In genomic region chr7:107070710-107071109, GRCh38 we compare ENCODE assay signal across 20 cellular contexts.
"Had no signal": no experiment of that assay in that cellular context is flagged by ENCODE, and none has a peak within 500 bp of the region (broad histone marks: within the 10 kb centered on the region; RNA-seq: fewer than 3 reads in every experiment).

No MANE protein-coding gene starts in this region.

- H3K27me3 ChIP-seq: heart right ventricle, right lobe of liver, transverse colon had no signal

- H3K4me3 ChIP-seq: heart right ventricle, psoas muscle, right lobe of liver, thoracic aorta, transverse colon had no signal

- ATAC-seq: esophagus mucosa; heart right ventricle; naive thymus-derived CD4-positive, alpha-beta T cell; psoas muscle; right lobe of liver; stimulated activated naive B cell treated with anti-CD40 and anti-IgM and Interleukin-4, amounts not matched to agents 10 μg/mL and 1 μg/mL and 100 μg/mL, for 72 hours; stimulated activated naive CD8-positive, alpha-beta T cell treated with anti-CD3 and anti-CD28 coated beads, Interleukin-15, amount 100 ng/mL, for 72 hours had no signal

- H3K4me1 Mint-ChIP-seq: stimulated activated naive B cell treated with anti-CD40 and anti-IgM and Interleukin-4, amounts not matched to agents 10 μg/mL and 1 μg/mL and 100 μg/mL, for 72 hours; stimulated activated naive CD8-positive, alpha-beta T cell treated with anti-CD3 and anti-CD28 coated beads, Interleukin-15, amount 100 ng/mL, for 72 hours had no signal

- H3K4me1 ChIP-seq: psoas muscle, right lobe of liver had no signal

- H3K9me3 Mint-ChIP-seq: naive thymus-derived CD4-positive, alpha-beta T cell; nephron progenitor cell; stimulated activated naive B cell treated with anti-CD40 and anti-IgM and Interleukin-4, amounts not matched to agents 10 μg/mL and 1 μg/mL and 100 μg/mL, for 72 hours; stimulated activated naive CD8-positive, alpha-beta T cell treated with anti-CD3 and anti-CD28 coated beads, Interleukin-15, amount 100 ng/mL, for 72 hours had no signal

- H3K36me3 ChIP-seq: heart right ventricle, right lobe of liver, thoracic aorta, transverse colon had no signal

- H3K9me3 ChIP-seq: heart right ventricle, psoas muscle, right lobe of liver, thoracic aorta, transverse colon had no signal

- H3K36me3 Mint-ChIP-seq: naive thymus-derived CD4-positive, alpha-beta T cell; stimulated activated naive B cell treated with anti-CD40 and anti-IgM and Interleukin-4, amounts not matched to agents 10 μg/mL and 1 μg/mL and 100 μg/mL, for 72 hours had no signal

- H3K27ac ChIP-seq: heart right ventricle, psoas muscle, right lobe of liver, thoracic aorta, transverse colon had no signal

- FAIRE-seq: endometrium, frontal cortex had no signal

- DNase-seq: cortex of kidney; effector memory CD4-positive, alpha-beta T cell; heart right ventricle; hypothalamus; kidney glomerular epithelial cell; naive thymus-derived CD4-positive, alpha-beta T cell; nephron progenitor cell; psoas muscle; retina; right lobe of liver; stimulated activated CD4-positive, alpha-beta T cell treated with anti-CD3 and anti-CD28 coated beads, Interleukin-2, amount 100 ng/mL, for 24 hours; stimulated activated CD4-positive, alpha-beta T cell treated with anti-CD3 and anti-CD28 coated beads, Interleukin-4, amount 100 ng/mL, for 4 hours; stimulated activated naive B cell treated with anti-CD40 and anti-IgM and Interleukin-4, amounts not matched to agents 10 μg/mL and 1 μg/mL and 100 μg/mL, for 72 hours; stimulated activated naive CD8-positive, alpha-beta T cell treated with anti-CD3 and anti-CD28 coated beads, Interleukin-15, amount 100 ng/mL, for 72 hours; substantia nigra; transverse colon had no signal

- H3K27me3 Mint-ChIP-seq: stimulated activated naive B cell treated with anti-CD40 and anti-IgM and Interleukin-4, amounts not matched to agents 10 μg/mL and 1 μg/mL and 100 μg/mL, for 72 hours; stimulated activated naive CD8-positive, alpha-beta T cell treated with anti-CD3 and anti-CD28 coated beads, Interleukin-15, amount 100 ng/mL, for 72 hours had no signal

- H3K4me3 Mint-ChIP-seq: naive thymus-derived CD4-positive, alpha-beta T cell; nephron progenitor cell; stimulated activated naive B cell treated with anti-CD40 and anti-IgM and Interleukin-4, amounts not matched to agents 10 μg/mL and 1 μg/mL and 100 μg/mL, for 72 hours; stimulated activated naive CD8-positive, alpha-beta T cell treated with anti-CD3 and anti-CD28 coated beads, Interleukin-15, amount 100 ng/mL, for 72 hours had no signal

- H3K27ac Mint-ChIP-seq: naive thymus-derived CD4-positive, alpha-beta T cell; nephron progenitor cell; stimulated activated naive B cell treated with anti-CD40 and anti-IgM and Interleukin-4, amounts not matched to agents 10 μg/mL and 1 μg/mL and 100 μg/mL, for 72 hours; stimulated activated naive CD8-positive, alpha-beta T cell treated with anti-CD3 and anti-CD28 coated beads, Interleukin-15, amount 100 ng/mL, for 72 hours had no signal
